Comparison of ENCODE assay signal across 20 cellular contexts in the genomic region with DNA sequence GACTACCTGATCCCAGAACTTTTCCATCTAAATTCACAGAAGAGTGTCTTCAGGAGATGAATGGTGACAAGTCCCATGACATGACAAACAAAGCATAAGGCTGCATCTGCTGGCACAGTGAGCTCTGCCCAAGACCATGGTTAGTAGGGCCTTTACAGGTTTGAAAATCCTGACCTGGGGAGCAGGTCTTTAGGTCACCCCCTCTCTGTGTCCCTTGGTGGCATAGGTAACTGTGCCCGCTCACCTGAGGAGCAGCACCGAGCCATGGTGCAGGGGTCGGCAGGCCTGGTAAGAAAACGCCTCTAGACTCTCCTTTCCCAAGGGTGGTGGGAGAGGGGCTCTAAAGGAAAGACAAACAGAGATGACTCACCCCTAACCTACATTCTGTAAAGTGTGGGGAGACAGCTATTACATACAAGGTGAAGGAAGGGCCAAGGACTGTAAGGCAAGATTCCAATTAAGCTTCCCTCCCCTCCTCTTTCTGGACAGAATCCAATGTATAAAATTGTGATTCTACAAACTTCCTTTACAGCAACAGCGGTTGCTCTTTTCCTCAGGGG.
DNase-seq lines count a peak whose midpoint lies in the region; ATAC-seq, FAIRE-seq and TF ChIP-seq lines count a peak whose summit lies in the region.
"Had no signal": no experiment of that assay in that cellular context is flagged by ENCODE, and none has a peak within 500 bp of the region (broad histone marks: within the 10 kb centered on the region; RNA-seq: fewer than 3 reads in every experiment).

No MANE protein-coding gene starts in this region.

- 83 to 92% methylated on average over 5 of the region's 5 CpGs for WGBS in pancreas, 2 donors

- peak; percentile 13 for DNase-seq in activated CD4-positive, alpha-beta memory T cell treated with anti-CD3 and anti-CD28 coated beads for 36 hours
- no peak for DNase-seq in activated CD4-positive, alpha-beta memory T cell treated with anti-CD3 and anti-CD28 coated beads, Interleukin-2, amount 10 ng/mL, durations not matched to agents 7 days and 5 days
- peak; percentile 12 for DNase-seq in NCI-H2029 (lab: John Stamatoyannopoulos, UW)
- DNase-seq in pancreas, result peak in 1 of 6 donors; percentile 34
- no peak for DNase-seq in superior temporal gyrus (ENCODE audit: extremely low spot score)
- DNase-seq in HK-2 (ENCODE audit: unreplicated experiment), result no peak
- DNase-seq in COLO829 (ENCODE audit: low spot score), result no peak
- DNase-seq: activated CD8-positive, alpha-beta memory T cell treated with anti-CD3 and anti-CD28 coated beads, Interleukin-2, amount 10 ng/mL, durations not matched to agents 7 days and 5 days; CD4-positive, CD25-positive, alpha-beta regulatory T cell; GOT3; left ventricle myocardium inferior; NCI-H187; NCI-H524; ovary had no signal

- no peak for TF ChIP-seq CTCF in pancreas (IDR thresholded peaks at IDR 0.05)

- peaks cover 0 to 12% (median 10%) of the 10 kb centered on the region in 3 donors for H3K36me3 ChIP-seq in pancreas
- H3K36me3 ChIP-seq: ovary had no signal

- peak overlapping the region; percentile 69 for H3K27ac Mint-ChIP-seq in activated CD4-positive, alpha-beta memory T cell treated with anti-CD3 and anti-CD28 coated beads for 36 hours
- no peak overlapping the region for H3K27ac Mint-ChIP-seq in activated CD4-positive, alpha-beta memory T cell treated with anti-CD3 and anti-CD28 coated beads, Interleukin-2, amount 10 ng/mL, durations not matched to agents 7 days and 5 days
- H3K27ac Mint-ChIP-seq: activated CD8-positive, alpha-beta memory T cell treated with anti-CD3 and anti-CD28 coated beads, Interleukin-2, amount 10 ng/mL, durations not matched to agents 7 days and 5 days; CD4-positive, CD25-positive, alpha-beta regulatory T cell; dendritic cell treated with granulocyte-macrophage colony-stimulating factor and Interleukin-4, amounts not matched to agents 40 ng/mL and 50 ng/mL, for 4 days had no signal

- CTCF ChIA-PET in activated CD4-positive, alpha-beta memory T cell treated with anti-CD3 and anti-CD28 coated beads for 36 hours (lab: Charles Lee), result interaction anchor here (0.8 kb wide), 1 partner anchor 21 kb away, joined by 3 read pairs; no protein-coding TSS in a partner anchor
- CTCF ChIA-PET in activated CD4-positive, alpha-beta memory T cell treated with anti-CD3 and anti-CD28 coated beads, Interleukin-2, amount 10 ng/mL, durations not matched to agents 7 days and 5 days (lab: Charles Lee), result no interaction called here

- peaks cover 13 to 14% (median 13%) of the 10 kb centered on the region in 3 donors for H3K4me1 ChIP-seq in pancreas
- H3K4me1 ChIP-seq: gastroesophageal sphincter, left ventricle myocardium inferior had no signal

- H3K4me3 Mint-ChIP-seq in activated CD4-positive, alpha-beta memory T cell treated with anti-CD3 and anti-CD28 coated beads for 36 hours, result peak overlapping the region; percentile 39
- no peak overlapping the region for H3K4me3 Mint-ChIP-seq in activated CD4-positive, alpha-beta memory T cell treated with anti-CD3 and anti-CD28 coated beads, Interleukin-2, amount 10 ng/mL, durations not matched to agents 7 days and 5 days
- H3K4me3 Mint-ChIP-seq: activated CD8-positive, alpha-beta memory T cell treated with anti-CD3 and anti-CD28 coated beads, Interleukin-2, amount 10 ng/mL, durations not matched to agents 7 days and 5 days; CD4-positive, CD25-positive, alpha-beta regulatory T cell; dendritic cell treated with granulocyte-macrophage colony-stimulating factor and Interleukin-4, amounts not matched to agents 40 ng/mL and 50 ng/mL, for 4 days had no signal

- POLR2A ChIA-PET in activated CD4-positive, alpha-beta memory T cell treated with anti-CD3 and anti-CD28 coated beads for 36 hours (lab: Charles Lee), result interaction anchor here (0.6 to 1.6 kb wide), 2 partner anchors 12 to 47 kb away, joined by 3 read pairs; no protein-coding TSS in a partner anchor
- POLR2A ChIA-PET in activated CD4-positive, alpha-beta memory T cell treated with anti-CD3 and anti-CD28 coated beads, Interleukin-2, amount 10 ng/mL, durations not matched to agents 7 days and 5 days (lab: Charles Lee), result no interaction called here

- H3K4me1 Mint-ChIP-seq in activated CD4-positive, alpha-beta memory T cell treated with anti-CD3 and anti-CD28 coated beads for 36 hours (ENCODE audit: low read depth), result peaks cover 23% of the 10 kb centered on the region
- peaks cover 2% of the 10 kb centered on the region for H3K4me1 Mint-ChIP-seq in activated CD4-positive, alpha-beta memory T cell treated with anti-CD3 and anti-CD28 coated beads, Interleukin-2, amount 10 ng/mL, durations not matched to agents 7 days and 5 days
- H3K4me1 Mint-ChIP-seq: activated CD8-positive, alpha-beta memory T cell treated with anti-CD3 and anti-CD28 coated beads, Interleukin-2, amount 10 ng/mL, durations not matched to agents 7 days and 5 days had no signal

- peak; percentile 6 to 44 (median 21) for ATAC-seq in pancreas
- ATAC-seq: activated CD8-positive, alpha-beta memory T cell treated with anti-CD3 and anti-CD28 coated beads, Interleukin-2, amount 10 ng/mL, durations not matched to agents 7 days and 5 days; gastroesophageal sphincter; HepG2 had no signal

- H3K9me3 Mint-ChIP-seq in activated CD4-positive, alpha-beta memory T cell treated with anti-CD3 and anti-CD28 coated beads for 36 hours, result no peaks in the 10 kb centered on the region
- no peaks in the 10 kb centered on the region for H3K9me3 Mint-ChIP-seq in activated CD4-positive, alpha-beta memory T cell treated with anti-CD3 and anti-CD28 coated beads, Interleukin-2, amount 10 ng/mL, durations not matched to agents 7 days and 5 days
- H3K9me3 Mint-ChIP-seq: activated naive CD4-positive, alpha-beta T cell treated with anti-CD3 and anti-CD28 coated beads, Interleukin-2, amount 50 U/mL, for 72 hours; CD4-positive, CD25-positive, alpha-beta regulatory T cell; dendritic cell treated with granulocyte-macrophage colony-stimulating factor and Interleukin-4, amounts not matched to agents 40 ng/mL and 50 ng/mL, for 4 days had no signal

- no peaks in the 10 kb centered on the region for H3K9me3 ChIP-seq in pancreas
- H3K9me3 ChIP-seq: gastroesophageal sphincter, left ventricle myocardium inferior, ovary had no signal

- no peaks in the 10 kb centered on the region for H3K27me3 ChIP-seq in pancreas
- H3K27me3 ChIP-seq: gastroesophageal sphincter, ovary had no signal

- intact Hi-C loops in activated CD4-positive, alpha-beta memory T cell treated with anti-CD3 and anti-CD28 coated beads for 36 hours (cut with micrococcal nuclease), result no loop called here
- intact Hi-C loops in pancreas (cut with DNase I), result no loop called here

- peaks cover 75% of the 10 kb centered on the region for H3K36me3 Mint-ChIP-seq in activated CD4-positive, alpha-beta memory T cell treated with anti-CD3 and anti-CD28 coated beads for 36 hours
- H3K36me3 Mint-ChIP-seq in activated CD4-positive, alpha-beta memory T cell treated with anti-CD3 and anti-CD28 coated beads, Interleukin-2, amount 10 ng/mL, durations not matched to agents 7 days and 5 days (ENCODE audit: low read depth), result peaks cover 77% of the 10 kb centered on the region

- H3K27ac ChIP-seq in angular gyrus (ENCODE audit: low read depth, low read length) (peak overlapping the region; percentile 20), pancreas (no peak overlapping the region)
- H3K27ac ChIP-seq: gastroesophageal sphincter, left ventricle myocardium inferior, ovary had no signal

- no peak overlapping the region for H3K4me3 ChIP-seq in pancreas
- H3K4me3 ChIP-seq: gastroesophageal sphincter, left ventricle myocardium inferior, ovary had no signal

- no peak for FAIRE-seq in pancreas (lab: Jason Lieb, UNC)
- FAIRE-seq: bronchial epithelial cell, HepG2 had no signal

- peaks cover 2% of the 10 kb centered on the region for H3K27me3 Mint-ChIP-seq in activated CD4-positive, alpha-beta memory T cell treated with anti-CD3 and anti-CD28 coated beads for 36 hours
- H3K27me3 Mint-ChIP-seq in activated CD4-positive, alpha-beta memory T cell treated with anti-CD3 and anti-CD28 coated beads, Interleukin-2, amount 10 ng/mL, durations not matched to agents 7 days and 5 days, result no peaks in the 10 kb centered on the region
- H3K27me3 Mint-ChIP-seq: activated CD8-positive, alpha-beta memory T cell treated with anti-CD3 and anti-CD28 coated beads, Interleukin-2, amount 10 ng/mL, durations not matched to agents 7 days and 5 days; CD4-positive, CD25-positive, alpha-beta regulatory T cell; dendritic cell treated with granulocyte-macrophage colony-stimulating factor and Interleukin-4, amounts not matched to agents 40 ng/mL and 50 ng/mL, for 4 days had no signal

Comparison
In these comparisons a context has a peak if more than half of its experiments do, and no peak if none do; other contexts are left out.
1. DNase-seq: peak in activated CD4-positive, alpha-beta memory T cell treated with anti-CD3 and anti-CD28 coated beads for 36 hours (single experiment) and NCI-H2029 (single experiment); none in activated CD4-positive, alpha-beta memory T cell treated with anti-CD3 and anti-CD28 coated beads, Interleukin-2, amount 10 ng/mL, durations not matched to agents 7 days and 5 days (single experiment), superior temporal gyrus (single experiment), HK-2 (single experiment) and COLO829 (single experiment).